Comparison of ENCODE assay signal across 1 cellular context in the genomic region with DNA sequence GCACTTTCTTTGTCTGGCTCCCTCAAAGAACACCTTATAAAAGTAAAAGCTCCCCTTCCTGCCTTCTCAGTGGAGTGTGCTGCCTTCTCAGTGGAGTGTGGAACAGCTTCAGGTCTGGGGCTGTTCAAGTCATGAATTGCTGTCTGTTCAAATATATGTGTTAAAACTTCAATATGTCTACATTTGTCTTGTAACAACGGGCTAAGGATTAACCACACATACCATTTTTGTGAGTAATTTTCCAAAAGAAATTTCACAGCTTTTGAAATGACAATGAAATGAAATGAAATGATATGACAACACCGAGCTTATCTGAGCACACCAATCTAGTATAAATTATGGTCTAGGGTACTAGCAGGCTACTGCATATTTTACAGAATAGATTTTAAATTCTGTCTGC.
TF ChIP-seq lines count a peak whose summit lies in the region.

No MANE protein-coding gene starts in this region.

TF ChIP-seq in GM23338, 12 proteins besides CTCF, POLR2A, EP300 and RAD21 (continued from another document):
- TF ChIP-seq, protein P1, sequence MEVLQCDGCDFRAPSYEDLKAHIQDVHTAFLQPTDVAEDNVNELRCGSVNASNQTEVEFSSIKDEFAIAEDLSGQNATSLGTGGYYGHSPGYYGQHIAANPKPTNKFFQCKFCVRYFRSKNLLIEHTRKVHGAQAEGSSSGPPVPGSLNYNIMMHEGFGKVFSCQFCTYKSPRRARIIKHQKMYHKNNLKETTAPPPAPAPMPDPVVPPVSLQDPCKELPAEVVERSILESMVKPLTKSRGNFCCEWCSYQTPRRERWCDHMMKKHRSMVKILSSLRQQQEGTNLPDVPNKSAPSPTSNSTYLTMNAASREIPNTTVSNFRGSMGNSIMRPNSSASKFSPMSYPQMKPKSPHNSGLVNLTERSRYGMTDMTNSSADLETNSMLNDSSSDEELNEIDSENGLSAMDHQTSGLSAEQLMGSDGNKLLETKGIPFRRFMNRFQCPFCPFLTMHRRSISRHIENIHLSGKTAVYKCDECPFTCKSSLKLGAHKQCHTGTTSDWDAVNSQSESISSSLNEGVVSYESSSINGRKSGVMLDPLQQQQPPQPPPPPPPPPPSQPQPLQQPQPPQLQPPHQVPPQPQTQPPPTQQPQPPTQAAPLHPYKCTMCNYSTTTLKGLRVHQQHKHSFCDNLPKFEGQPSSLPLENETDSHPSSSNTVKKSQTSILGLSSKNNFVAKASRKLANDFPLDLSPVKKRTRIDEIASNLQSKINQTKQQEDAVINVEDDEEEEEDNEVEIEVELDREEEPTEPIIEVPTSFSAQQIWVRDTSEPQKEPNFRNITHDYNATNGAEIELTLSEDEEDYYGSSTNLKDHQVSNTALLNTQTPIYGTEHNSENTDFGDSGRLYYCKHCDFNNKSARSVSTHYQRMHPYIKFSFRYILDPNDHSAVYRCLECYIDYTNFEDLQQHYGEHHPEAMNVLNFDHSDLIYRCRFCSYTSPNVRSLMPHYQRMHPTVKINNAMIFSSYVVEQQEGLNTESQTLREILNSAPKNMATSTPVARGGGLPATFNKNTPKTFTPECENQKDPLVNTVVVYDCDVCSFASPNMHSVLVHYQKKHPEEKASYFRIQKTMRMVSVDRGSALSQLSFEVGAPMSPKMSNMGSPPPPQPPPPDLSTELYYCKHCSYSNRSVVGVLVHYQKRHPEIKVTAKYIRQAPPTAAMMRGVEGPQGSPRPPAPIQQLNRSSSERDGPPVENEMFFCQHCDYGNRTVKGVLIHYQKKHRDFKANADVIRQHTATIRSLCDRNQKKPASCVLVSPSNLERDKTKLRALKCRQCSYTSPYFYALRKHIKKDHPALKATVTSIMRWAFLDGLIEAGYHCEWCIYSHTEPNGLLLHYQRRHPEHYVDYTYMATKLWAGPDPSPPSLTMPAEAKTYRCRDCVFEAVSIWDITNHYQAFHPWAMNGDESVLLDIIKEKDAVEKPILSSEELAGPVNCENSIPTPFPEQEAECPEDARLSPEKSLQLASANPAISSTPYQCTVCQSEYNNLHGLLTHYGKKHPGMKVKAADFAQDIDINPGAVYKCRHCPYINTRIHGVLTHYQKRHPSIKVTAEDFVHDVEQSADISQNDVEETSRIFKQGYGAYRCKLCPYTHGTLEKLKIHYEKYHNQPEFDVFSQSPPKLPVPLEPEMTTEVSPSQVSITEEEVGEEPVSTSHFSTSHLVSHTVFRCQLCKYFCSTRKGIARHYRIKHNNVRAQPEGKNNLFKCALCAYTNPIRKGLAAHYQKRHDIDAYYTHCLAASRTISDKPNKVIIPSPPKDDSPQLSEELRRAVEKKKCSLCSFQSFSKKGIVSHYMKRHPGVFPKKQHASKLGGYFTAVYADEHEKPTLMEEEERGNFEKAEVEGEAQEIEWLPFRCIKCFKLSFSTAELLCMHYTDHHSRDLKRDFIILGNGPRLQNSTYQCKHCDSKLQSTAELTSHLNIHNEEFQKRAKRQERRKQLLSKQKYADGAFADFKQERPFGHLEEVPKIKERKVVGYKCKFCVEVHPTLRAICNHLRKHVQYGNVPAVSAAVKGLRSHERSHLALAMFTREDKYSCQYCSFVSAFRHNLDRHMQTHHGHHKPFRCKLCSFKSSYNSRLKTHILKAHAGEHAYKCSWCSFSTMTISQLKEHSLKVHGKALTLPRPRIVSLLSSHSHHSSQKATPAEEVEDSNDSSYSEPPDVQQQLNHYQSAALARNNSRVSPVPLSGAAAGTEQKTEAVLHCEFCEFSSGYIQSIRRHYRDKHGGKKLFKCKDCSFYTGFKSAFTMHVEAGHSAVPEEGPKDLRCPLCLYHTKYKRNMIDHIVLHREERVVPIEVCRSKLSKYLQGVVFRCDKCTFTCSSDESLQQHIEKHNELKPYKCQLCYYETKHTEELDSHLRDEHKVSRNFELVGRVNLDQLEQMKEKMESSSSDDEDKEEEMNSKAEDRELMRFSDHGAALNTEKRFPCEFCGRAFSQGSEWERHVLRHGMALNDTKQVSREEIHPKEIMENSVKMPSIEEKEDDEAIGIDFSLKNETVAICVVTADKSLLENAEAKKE (CRISPR knock-in tag; IDR thresholded peaks at IDR 0.05) = no peak
- TF ChIP-seq CREB1 (CRISPR knock-in tag; IDR thresholded peaks at IDR 0.05; ENCODE audit: low read depth) = no peak
